ENCODE assay signal across 10 cellular contexts in genomic region chr12:92029902-92030586, GRCh38.
DNase-seq lines count a peak whose midpoint lies in the region; ATAC-seq and TF ChIP-seq lines count a peak whose summit lies in the region.
"Had no signal": no experiment of that assay in that cellular context is flagged by ENCODE, and none has a peak within 500 bp of the region (broad histone marks: within the 10 kb centered on the region; RNA-seq: fewer than 3 reads in every experiment).

No MANE protein-coding gene starts in this region.

- no peak for TF ChIP-seq POLR2A in thyroid gland (IDR thresholded peaks at IDR 0.05)
- no peak for TF ChIP-seq POLR2A in lower leg skin (IDR thresholded peaks at IDR 0.05)

- intact Hi-C loops in activated T-helper 2 cell treated with anti-CD3 and anti-CD28 coated beads, Interferon-gamma antibody, Interleukin-2, Interleukin-4, amounts not matched to agents 10 μg/mL and 5 μg/mL and 100 μg/mL, durations not matched to agents 14 hours and 24 hours and 36 hours (cut with micrococcal nuclease): loop anchor here (1.0 to 10.0 kb wide), 6 partner anchors 16 to 465 kb away; no protein-coding TSS in a partner anchor
- intact Hi-C loops in left lung (cut with DNase I): no loop called here
- intact Hi-C loops in thyroid gland (cut with DNase I): no loop called here
- intact Hi-C loops in lower leg skin (cut with DNase I; ENCODE audit: low total_unique reads): no loop called here

- whole genome bisulfite sequencing in thyroid gland, 2 donors: 83 to 91% methylated on average over 3 of the region's 3 CpGs
- 75 to 87% methylated on average over 3 of the region's 3 CpGs for WGBS in lower leg skin, 2 donors

- H3K27ac ChIP-seq in left lung (peak overlapping the region; percentile 63 to 74), thyroid gland (peak overlapping the region in 2 of 3 donors; percentile 18 to 50)

- no peaks in the 10 kb centered on the region for H3K27me3 Mint-ChIP-seq in activated T-cell treated with anti-CD3 and anti-CD28 coated beads, Interleukin-2, amount 50 U/mL, for 24 hours
- H3K27me3 Mint-ChIP-seq in activated T-helper 2 cell treated with anti-CD3 and anti-CD28 coated beads, Interferon-gamma antibody, Interleukin-2, Interleukin-4, amounts not matched to agents 10 μg/mL and 5 μg/mL and 100 μg/mL, durations not matched to agents 14 hours and 24 hours and 36 hours (ENCODE audit: low read depth): no peaks in the 10 kb centered on the region

- DNase-seq in activated T-cell treated with anti-CD3 and anti-CD28 coated beads, Interleukin-2, amount 50 U/mL, for 24 hours: no peak
- DNase-seq in activated T-cell treated with anti-CD3 and anti-CD28 coated beads for 4 hours: no peak
- DNase-seq in activated T-helper 2 cell treated with anti-CD3 and anti-CD28 coated beads, Interferon-gamma antibody, Interleukin-2, Interleukin-4, amounts not matched to agents 10 μg/mL and 5 μg/mL and 100 μg/mL, durations not matched to agents 14 hours and 24 hours and 36 hours (ENCODE audit: low spot score): no peak
- DNase-seq in left lung: no peak
- no peak for DNase-seq in thyroid gland
- no peak for DNase-seq in lower leg skin (ENCODE audit: low spot score in 2 of 2)
- no peak for DNase-seq in stimulated activated CD4-positive, alpha-beta T cell treated with anti-CD3 and anti-CD28 coated beads, Interleukin-1b, Interleukin-23, amount 100 ng/mL, for 48 hours
- DNase-seq: AML-193, NCI-H526 had no signal

- peaks cover 8% of the 10 kb centered on the region for H3K9me3 Mint-ChIP-seq in activated T-cell treated with anti-CD3 and anti-CD28 coated beads, Interleukin-2, amount 50 U/mL, for 24 hours
- H3K9me3 Mint-ChIP-seq in activated T-helper 2 cell treated with anti-CD3 and anti-CD28 coated beads, Interferon-gamma antibody, Interleukin-2, Interleukin-4, amounts not matched to agents 10 μg/mL and 5 μg/mL and 100 μg/mL, durations not matched to agents 14 hours and 24 hours and 36 hours: peaks cover 6% of the 10 kb centered on the region

- H3K27me3 ChIP-seq in left lung (no peaks in the 10 kb centered on the region), thyroid gland (no peaks in the 10 kb centered on the region)

- ATAC-seq in left lung (peak; percentile 18), HG02973 (IDR thresholded peaks at IDR 0.05; ENCODE audit: unreplicated experiment) (no peak)

- no peak for TF ChIP-seq CTCF in left lung (IDR thresholded peaks at IDR 0.05)
- no peak for TF ChIP-seq CTCF in thyroid gland (IDR thresholded peaks at IDR 0.05)
- TF ChIP-seq CTCF in lower leg skin (IDR thresholded peaks at IDR 0.05): no peak

- peaks cover 82% of the 10 kb centered on the region for H3K4me1 Mint-ChIP-seq in activated T-cell treated with anti-CD3 and anti-CD28 coated beads, Interleukin-2, amount 50 U/mL, for 24 hours (ENCODE audit: low read depth)
- H3K4me1 Mint-ChIP-seq in activated T-helper 2 cell treated with anti-CD3 and anti-CD28 coated beads, Interferon-gamma antibody, Interleukin-2, Interleukin-4, amounts not matched to agents 10 μg/mL and 5 μg/mL and 100 μg/mL, durations not matched to agents 14 hours and 24 hours and 36 hours (ENCODE audit: low read depth): peaks cover 70% of the 10 kb centered on the region

- H3K9me3 ChIP-seq in left lung: no peaks in the 10 kb centered on the region
- H3K9me3 ChIP-seq in thyroid gland: no peaks in the 10 kb centered on the region

- peak overlapping the region; percentile 50 for H3K4me3 Mint-ChIP-seq in activated T-cell treated with anti-CD3 and anti-CD28 coated beads, Interleukin-2, amount 50 U/mL, for 24 hours
- H3K4me3 Mint-ChIP-seq in activated T-helper 2 cell treated with anti-CD3 and anti-CD28 coated beads, Interferon-gamma antibody, Interleukin-2, Interleukin-4, amounts not matched to agents 10 μg/mL and 5 μg/mL and 100 μg/mL, durations not matched to agents 14 hours and 24 hours and 36 hours (ENCODE audit: low read depth): peak overlapping the region; percentile 46

- peak overlapping the region; percentile 88 for H3K27ac Mint-ChIP-seq in activated T-cell treated with anti-CD3 and anti-CD28 coated beads, Interleukin-2, amount 50 U/mL, for 24 hours
- peak overlapping the region; percentile 72 for H3K27ac Mint-ChIP-seq in activated T-helper 2 cell treated with anti-CD3 and anti-CD28 coated beads, Interferon-gamma antibody, Interleukin-2, Interleukin-4, amounts not matched to agents 10 μg/mL and 5 μg/mL and 100 μg/mL, durations not matched to agents 14 hours and 24 hours and 36 hours

- H3K4me3 ChIP-seq in left lung (no peak overlapping the region), thyroid gland (replicated peaks in 1 of 3) (no peak overlapping the region), lower leg skin (ENCODE audit: low read depth, poor library complexity, severe bottlenecking) (no peak overlapping the region)

- peaks cover 8% of the 10 kb centered on the region for H3K36me3 Mint-ChIP-seq in activated T-cell treated with anti-CD3 and anti-CD28 coated beads, Interleukin-2, amount 50 U/mL, for 24 hours (ENCODE audit: low read depth)
- H3K36me3 Mint-ChIP-seq in activated T-helper 2 cell treated with anti-CD3 and anti-CD28 coated beads, Interferon-gamma antibody, Interleukin-2, Interleukin-4, amounts not matched to agents 10 μg/mL and 5 μg/mL and 100 μg/mL, durations not matched to agents 14 hours and 24 hours and 36 hours (ENCODE audit: low read depth): peaks cover 20% of the 10 kb centered on the region

- H3K36me3 ChIP-seq in left lung (no peaks in the 10 kb centered on the region), thyroid gland (no peaks in the 10 kb centered on the region)

- peaks cover 8 to 46% of the 10 kb centered on the region in 2 donors for H3K4me1 ChIP-seq in left lung
- peaks cover 0 to 4% of the 10 kb centered on the region in 2 donors for H3K4me1 ChIP-seq in thyroid gland
